In the genomic region with DNA sequence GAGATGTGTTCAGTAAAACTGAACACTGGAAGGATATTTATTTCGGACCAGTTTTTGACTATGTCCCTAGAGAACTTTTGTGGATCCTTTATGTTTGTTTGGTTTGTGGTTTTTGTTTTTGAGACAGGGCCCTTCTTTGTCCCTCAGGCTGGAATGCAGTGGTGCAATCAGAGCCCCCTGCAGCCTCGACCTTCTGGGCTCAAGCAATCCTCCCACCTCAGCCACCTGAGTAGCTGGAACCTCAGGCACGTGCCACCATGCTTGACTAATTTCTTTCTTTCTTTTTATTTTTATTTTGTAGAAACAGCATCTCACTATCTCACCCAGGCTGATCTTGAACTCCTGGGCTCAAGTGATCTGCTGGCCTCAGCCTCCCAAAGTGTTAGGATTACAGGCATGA, we compare ENCODE assay signal across 1 cellular context.
TF ChIP-seq lines count a peak whose summit lies in the region.

No MANE protein-coding gene starts in this region.

TF ChIP-seq in H1, 55 proteins besides CTCF, POLR2A, EP300 and RAD21:
- TF ChIP-seq FOSL1 (IDR thresholded peaks at IDR 0.05; ENCODE audit: insufficient read depth, low read depth, low read length) (no peak), SRF (IDR thresholded peaks at IDR 0.05; ENCODE audit: low read depth, low read length) (no peak), KDM1A (IDR thresholded peaks at IDR 0.05; ENCODE audit: borderline replicate concordance, low read length) (no peak), CTBP2 (IDR thresholded peaks at IDR 0.05; ENCODE audit: borderline replicate concordance, insufficient read depth, insufficient read length, low read length) (no peak), NRF1 (IDR thresholded peaks at IDR 0.05; ENCODE audit: low read depth, low read length) (no peak), RFX5 (IDR thresholded peaks at IDR 0.05; ENCODE audit: borderline replicate concordance, low read depth, low read length) (no peak), MAX (IDR thresholded peaks at IDR 0.05) (0 out of 2 replicates have a peak, but pooled peaks have one; percentile 10), SUZ12 (IDR thresholded peaks at IDR 0.05; ENCODE audit: low read length) (no peak), TEAD4 (IDR thresholded peaks at IDR 0.05; ENCODE audit: low read depth, low read length) (peak; percentile 50; the same call in 1 of the 2 replicates), BACH1 (IDR thresholded peaks at IDR 0.05; ENCODE audit: low read length) (no peak), KDM4A (IDR thresholded peaks at IDR 0.05; ENCODE audit: low read depth, low read length, severe bottlenecking) (no peak), NANOG (IDR thresholded peaks at IDR 0.05; ENCODE audit: insufficient read depth, low read depth, low read length, poor library complexity, severe bottlenecking) (no peak), BCL11A (IDR thresholded peaks at IDR 0.05; ENCODE audit: low read depth in 2 of 2, low read length in 2 of 2) (no peak), CEBPB (IDR thresholded peaks at IDR 0.05; ENCODE audit: low read depth, low read length) (peak; percentile 53; the same call in 1 of the 2 replicates), EZH2 (IDR thresholded peaks at IDR 0.05; ENCODE audit: low read depth, low read length, severe bottlenecking) (no peak), TCF12 (IDR thresholded peaks at IDR 0.05; ENCODE audit: low read depth, low read length) (no peak)
- TF ChIP-seq, protein P1, sequence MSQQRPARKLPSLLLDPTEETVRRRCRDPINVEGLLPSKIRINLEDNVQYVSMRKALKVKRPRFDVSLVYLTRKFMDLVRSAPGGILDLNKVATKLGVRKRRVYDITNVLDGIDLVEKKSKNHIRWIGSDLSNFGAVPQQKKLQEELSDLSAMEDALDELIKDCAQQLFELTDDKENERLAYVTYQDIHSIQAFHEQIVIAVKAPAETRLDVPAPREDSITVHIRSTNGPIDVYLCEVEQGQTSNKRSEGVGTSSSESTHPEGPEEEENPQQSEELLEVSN (IDR thresholded peaks at IDR 0.05), result no peak
